ENCODE assay signal across 1 cellular context in the genomic region with DNA sequence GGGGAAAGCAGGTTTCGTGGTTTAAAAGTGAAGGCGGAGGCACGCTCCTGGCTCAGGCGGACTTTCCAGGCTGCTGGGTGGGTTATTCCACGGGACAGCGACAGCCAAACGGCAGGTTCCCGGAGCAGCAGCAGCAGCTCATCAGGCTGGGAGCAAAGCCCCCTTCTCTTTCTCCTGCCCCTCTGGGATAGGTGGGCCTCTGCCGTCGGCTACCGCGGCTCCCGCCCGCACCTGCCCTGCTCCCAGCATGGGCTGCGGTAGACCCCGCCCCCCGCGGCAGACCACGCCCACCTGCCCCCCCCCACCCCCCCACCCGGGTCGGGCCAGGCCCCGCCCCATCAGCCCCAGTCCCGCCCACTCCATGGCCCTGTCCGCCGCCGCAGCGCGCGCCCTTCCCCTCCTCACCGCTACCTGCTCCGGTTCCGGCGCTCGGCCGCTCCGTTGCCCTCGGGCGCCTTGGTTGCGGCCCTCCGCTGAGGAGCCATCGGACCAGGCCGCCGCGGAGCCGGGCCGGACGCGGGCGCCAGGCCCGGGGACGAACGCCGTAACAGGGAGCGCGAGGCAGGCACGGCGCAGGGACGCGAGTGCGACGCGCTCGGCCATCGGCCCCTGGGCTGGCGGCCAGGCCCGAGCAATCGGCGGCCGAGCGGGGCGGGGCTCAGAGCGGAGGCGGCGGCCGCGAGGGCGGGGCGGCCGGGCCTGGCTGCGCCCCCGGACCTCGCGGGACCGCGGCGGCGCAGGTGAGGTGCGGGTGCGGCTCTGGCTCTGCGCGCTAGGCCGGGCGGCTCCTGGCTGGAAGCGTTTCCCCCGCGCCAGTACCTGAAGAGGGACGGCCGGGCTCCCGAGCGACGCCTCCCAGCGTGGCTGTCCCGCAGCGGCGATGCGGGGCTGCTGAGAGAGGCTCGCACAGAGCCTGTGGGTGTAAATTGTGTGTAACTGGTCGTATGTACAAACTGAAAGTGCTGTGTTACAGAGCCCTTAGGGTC.
TF ChIP-seq lines count a peak whose summit lies in the region.

A gene (plus strand): TSS at position 347 of the 986 bp plus-strand sequence. CDS start 1,453 bp downstream, outside the sequence.
A gene with protein sequence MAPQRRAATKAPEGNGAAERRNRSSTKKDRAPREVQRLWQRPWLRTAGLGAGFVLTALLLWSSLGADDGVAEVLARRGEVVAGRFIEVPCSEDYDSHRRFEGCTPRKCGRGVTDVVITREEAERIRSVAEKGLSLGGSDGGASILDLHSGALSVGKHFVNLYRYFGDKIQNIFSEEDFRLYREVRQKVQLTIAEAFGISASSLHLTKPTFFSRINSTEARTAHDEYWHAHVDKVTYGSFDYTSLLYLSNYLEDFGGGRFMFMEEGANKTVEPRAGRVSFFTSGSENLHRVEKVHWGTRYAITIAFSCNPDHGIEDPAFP (minus strand): TSS at position 586 of the 986 bp plus-strand sequence. CDS start 101 bp downstream, at position 485.

TF ChIP-seq in HepG2, 621 proteins besides CTCF, POLR2A, EP300 and RAD21 (continued from another document and continues in another):
- TF ChIP-seq FOXC1 (CRISPR knock-in tag; IDR thresholded peaks at IDR 0.05; ENCODE audit: borderline replicate concordance): no peak; the same call in 1 of the 2 replicates
- 0 out of 2 replicates have a peak, but pooled peaks have one; percentile 59 for TF ChIP-seq ZNF83 (CRISPR knock-in tag; IDR thresholded peaks at IDR 0.05; ENCODE audit: borderline replicate concordance)
- TF ChIP-seq, protein P1, sequence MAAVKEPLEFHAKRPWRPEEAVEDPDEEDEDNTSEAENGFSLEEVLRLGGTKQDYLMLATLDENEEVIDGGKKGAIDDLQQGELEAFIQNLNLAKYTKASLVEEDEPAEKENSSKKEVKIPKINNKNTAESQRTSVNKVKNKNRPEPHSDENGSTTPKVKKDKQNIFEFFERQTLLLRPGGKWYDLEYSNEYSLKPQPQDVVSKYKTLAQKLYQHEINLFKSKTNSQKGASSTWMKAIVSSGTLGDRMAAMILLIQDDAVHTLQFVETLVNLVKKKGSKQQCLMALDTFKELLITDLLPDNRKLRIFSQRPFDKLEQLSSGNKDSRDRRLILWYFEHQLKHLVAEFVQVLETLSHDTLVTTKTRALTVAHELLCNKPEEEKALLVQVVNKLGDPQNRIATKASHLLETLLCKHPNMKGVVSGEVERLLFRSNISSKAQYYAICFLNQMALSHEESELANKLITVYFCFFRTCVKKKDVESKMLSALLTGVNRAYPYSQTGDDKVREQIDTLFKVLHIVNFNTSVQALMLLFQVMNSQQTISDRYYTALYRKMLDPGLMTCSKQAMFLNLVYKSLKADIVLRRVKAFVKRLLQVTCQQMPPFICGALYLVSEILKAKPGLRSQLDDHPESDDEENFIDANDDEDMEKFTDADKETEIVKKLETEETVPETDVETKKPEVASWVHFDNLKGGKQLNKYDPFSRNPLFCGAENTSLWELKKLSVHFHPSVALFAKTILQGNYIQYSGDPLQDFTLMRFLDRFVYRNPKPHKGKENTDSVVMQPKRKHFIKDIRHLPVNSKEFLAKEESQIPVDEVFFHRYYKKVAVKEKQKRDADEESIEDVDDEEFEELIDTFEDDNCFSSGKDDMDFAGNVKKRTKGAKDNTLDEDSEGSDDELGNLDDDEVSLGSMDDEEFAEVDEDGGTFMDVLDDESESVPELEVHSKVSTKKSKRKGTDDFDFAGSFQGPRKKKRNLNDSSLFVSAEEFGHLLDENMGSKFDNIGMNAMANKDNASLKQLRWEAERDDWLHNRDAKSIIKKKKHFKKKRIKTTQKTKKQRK (IDR thresholded peaks at IDR 0.05; ENCODE audit: low read length): no peak
- TF ChIP-seq IKZF4 (CRISPR knock-in tag; IDR thresholded peaks at IDR 0.05; ENCODE audit: borderline replicate concordance, low read depth, not compliant biosample characterization): peak; percentile 92
- TF ChIP-seq, protein P2, sequence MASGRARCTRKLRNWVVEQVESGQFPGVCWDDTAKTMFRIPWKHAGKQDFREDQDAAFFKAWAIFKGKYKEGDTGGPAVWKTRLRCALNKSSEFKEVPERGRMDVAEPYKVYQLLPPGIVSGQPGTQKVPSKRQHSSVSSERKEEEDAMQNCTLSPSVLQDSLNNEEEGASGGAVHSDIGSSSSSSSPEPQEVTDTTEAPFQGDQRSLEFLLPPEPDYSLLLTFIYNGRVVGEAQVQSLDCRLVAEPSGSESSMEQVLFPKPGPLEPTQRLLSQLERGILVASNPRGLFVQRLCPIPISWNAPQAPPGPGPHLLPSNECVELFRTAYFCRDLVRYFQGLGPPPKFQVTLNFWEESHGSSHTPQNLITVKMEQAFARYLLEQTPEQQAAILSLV (CRISPR knock-in tag; IDR thresholded peaks at IDR 0.05; ENCODE audit: borderline replicate concordance): peak; percentile 91; the same call in 1 of the 2 replicates
- TF ChIP-seq MIXL1 (CRISPR knock-in tag; IDR thresholded peaks at IDR 0.05): no peak
- TF ChIP-seq MED13 (CRISPR knock-in tag; IDR thresholded peaks at IDR 0.05): no peak
- no peak for TF ChIP-seq ZNF775 (CRISPR knock-in tag; IDR thresholded peaks at IDR 0.05; ENCODE audit: borderline replicate concordance)
- peak; percentile 65; the same call in 1 of the 2 replicates for TF ChIP-seq ZSCAN20 (CRISPR knock-in tag; IDR thresholded peaks at IDR 0.05; ENCODE audit: borderline replicate concordance)
- peak; percentile 79; the same call in 1 of the 2 replicates for TF ChIP-seq NCOA1 (CRISPR knock-in tag; IDR thresholded peaks at IDR 0.05)
- TF ChIP-seq ZNF30 (CRISPR knock-in tag; IDR thresholded peaks at IDR 0.05): no peak
- no peak for TF ChIP-seq ZKSCAN5 (CRISPR knock-in tag; IDR thresholded peaks at IDR 0.05)
- TF ChIP-seq ZBTB42 (CRISPR knock-in tag; IDR thresholded peaks at IDR 0.05): 0 out of 2 replicates have a peak, but pooled peaks have one; percentile 56
- TF ChIP-seq, protein P3, sequence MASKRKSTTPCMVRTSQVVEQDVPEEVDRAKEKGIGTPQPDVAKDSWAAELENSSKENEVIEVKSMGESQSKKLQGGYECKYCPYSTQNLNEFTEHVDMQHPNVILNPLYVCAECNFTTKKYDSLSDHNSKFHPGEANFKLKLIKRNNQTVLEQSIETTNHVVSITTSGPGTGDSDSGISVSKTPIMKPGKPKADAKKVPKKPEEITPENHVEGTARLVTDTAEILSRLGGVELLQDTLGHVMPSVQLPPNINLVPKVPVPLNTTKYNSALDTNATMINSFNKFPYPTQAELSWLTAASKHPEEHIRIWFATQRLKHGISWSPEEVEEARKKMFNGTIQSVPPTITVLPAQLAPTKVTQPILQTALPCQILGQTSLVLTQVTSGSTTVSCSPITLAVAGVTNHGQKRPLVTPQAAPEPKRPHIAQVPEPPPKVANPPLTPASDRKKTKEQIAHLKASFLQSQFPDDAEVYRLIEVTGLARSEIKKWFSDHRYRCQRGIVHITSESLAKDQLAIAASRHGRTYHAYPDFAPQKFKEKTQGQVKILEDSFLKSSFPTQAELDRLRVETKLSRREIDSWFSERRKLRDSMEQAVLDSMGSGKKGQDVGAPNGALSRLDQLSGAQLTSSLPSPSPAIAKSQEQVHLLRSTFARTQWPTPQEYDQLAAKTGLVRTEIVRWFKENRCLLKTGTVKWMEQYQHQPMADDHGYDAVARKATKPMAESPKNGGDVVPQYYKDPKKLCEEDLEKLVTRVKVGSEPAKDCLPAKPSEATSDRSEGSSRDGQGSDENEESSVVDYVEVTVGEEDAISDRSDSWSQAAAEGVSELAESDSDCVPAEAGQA (IDR thresholded peaks at IDR 0.05; ENCODE audit: low read depth): peak; percentile 60; the same call in 1 of the 2 replicates
- TF ChIP-seq, protein P3 (CRISPR knock-in tag; IDR thresholded peaks at IDR 0.05; ENCODE audit: borderline replicate concordance): 0 out of 2 replicates have a peak, but pooled peaks have one; percentile 76
- TF ChIP-seq FOXP1 (IDR thresholded peaks at IDR 0.05): no peak
- no peak for TF ChIP-seq FOXP1 (CRISPR knock-in tag; IDR thresholded peaks at IDR 0.05)
- TF ChIP-seq KAT2B (IDR thresholded peaks at IDR 0.05; ENCODE audit: borderline replicate concordance, low read depth, low read length): no peak
- TF ChIP-seq ZFP62 (CRISPR knock-in tag; IDR thresholded peaks at IDR 0.05): no peak
- TF ChIP-seq ZNF484 (CRISPR knock-in tag; IDR thresholded peaks at IDR 0.05; ENCODE audit: borderline replicate concordance, low read depth): no peak
- TF ChIP-seq ZNF552 (CRISPR knock-in tag; IDR thresholded peaks at IDR 0.05; ENCODE audit: borderline replicate concordance): no peak; the same call in 1 of the 2 replicates
- TF ChIP-seq KDM5A (IDR thresholded peaks at IDR 0.05; ENCODE audit: borderline replicate concordance, low read length): peak; percentile 93
- TF ChIP-seq NFIC (IDR thresholded peaks at IDR 0.05; ENCODE audit: low read length): no peak
- TF ChIP-seq HCFC1 (IDR thresholded peaks at IDR 0.05; ENCODE audit: low read depth, low read length): peak; percentile 79
- TF ChIP-seq SMARCC2 (IDR thresholded peaks at IDR 0.05): no peak
- TF ChIP-seq, protein P4, sequence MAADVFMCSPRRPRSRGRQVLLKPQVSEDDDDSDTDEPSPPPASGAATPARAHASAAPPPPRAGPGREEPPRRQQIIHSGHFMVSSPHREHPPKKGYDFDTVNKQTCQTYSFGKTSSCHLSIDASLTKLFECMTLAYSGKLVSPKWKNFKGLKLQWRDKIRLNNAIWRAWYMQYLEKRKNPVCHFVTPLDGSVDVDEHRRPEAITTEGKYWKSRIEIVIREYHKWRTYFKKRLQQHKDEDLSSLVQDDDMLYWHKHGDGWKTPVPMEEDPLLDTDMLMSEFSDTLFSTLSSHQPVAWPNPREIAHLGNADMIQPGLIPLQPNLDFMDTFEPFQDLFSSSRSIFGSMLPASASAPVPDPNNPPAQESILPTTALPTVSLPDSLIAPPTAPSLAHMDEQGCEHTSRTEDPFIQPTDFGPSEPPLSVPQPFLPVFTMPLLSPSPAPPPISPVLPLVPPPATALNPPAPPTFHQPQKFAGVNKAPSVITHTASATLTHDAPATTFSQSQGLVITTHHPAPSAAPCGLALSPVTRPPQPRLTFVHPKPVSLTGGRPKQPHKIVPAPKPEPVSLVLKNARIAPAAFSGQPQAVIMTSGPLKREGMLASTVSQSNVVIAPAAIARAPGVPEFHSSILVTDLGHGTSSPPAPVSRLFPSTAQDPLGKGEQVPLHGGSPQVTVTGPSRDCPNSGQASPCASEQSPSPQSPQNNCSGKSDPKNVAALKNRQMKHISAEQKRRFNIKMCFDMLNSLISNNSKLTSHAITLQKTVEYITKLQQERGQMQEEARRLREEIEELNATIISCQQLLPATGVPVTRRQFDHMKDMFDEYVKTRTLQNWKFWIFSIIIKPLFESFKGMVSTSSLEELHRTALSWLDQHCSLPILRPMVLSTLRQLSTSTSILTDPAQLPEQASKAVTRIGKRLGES (CRISPR knock-in tag; IDR thresholded peaks at IDR 0.05; ENCODE audit: borderline replicate concordance): no peak; the same call in 1 of the 2 replicates
- peak; percentile 92 for TF ChIP-seq ZNF225 (CRISPR knock-in tag; IDR thresholded peaks at IDR 0.05)
- no peak for TF ChIP-seq ZNF350 (CRISPR knock-in tag; IDR thresholded peaks at IDR 0.05; ENCODE audit: borderline replicate concordance, low read depth)
- no peak for TF ChIP-seq ZNF143 (CRISPR knock-in tag; IDR thresholded peaks at IDR 0.05)
- TF ChIP-seq, protein P5, sequence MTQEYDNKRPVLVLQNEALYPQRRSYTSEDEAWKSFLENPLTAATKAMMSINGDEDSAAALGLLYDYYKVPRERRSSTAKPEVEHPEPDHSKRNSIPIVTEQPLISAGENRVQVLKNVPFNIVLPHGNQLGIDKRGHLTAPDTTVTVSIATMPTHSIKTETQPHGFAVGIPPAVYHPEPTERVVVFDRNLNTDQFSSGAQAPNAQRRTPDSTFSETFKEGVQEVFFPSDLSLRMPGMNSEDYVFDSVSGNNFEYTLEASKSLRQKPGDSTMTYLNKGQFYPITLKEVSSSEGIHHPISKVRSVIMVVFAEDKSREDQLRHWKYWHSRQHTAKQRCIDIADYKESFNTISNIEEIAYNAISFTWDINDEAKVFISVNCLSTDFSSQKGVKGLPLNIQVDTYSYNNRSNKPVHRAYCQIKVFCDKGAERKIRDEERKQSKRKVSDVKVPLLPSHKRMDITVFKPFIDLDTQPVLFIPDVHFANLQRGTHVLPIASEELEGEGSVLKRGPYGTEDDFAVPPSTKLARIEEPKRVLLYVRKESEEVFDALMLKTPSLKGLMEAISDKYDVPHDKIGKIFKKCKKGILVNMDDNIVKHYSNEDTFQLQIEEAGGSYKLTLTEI (CRISPR knock-in tag; conservative IDR thresholded peaks at IDR 0.05): no peak
- no peak for TF ChIP-seq ZNF382 (CRISPR knock-in tag; IDR thresholded peaks at IDR 0.05; ENCODE audit: borderline replicate concordance)
- no peak for TF ChIP-seq IKZF1 (IDR thresholded peaks at IDR 0.05)
- TF ChIP-seq, protein P6, sequence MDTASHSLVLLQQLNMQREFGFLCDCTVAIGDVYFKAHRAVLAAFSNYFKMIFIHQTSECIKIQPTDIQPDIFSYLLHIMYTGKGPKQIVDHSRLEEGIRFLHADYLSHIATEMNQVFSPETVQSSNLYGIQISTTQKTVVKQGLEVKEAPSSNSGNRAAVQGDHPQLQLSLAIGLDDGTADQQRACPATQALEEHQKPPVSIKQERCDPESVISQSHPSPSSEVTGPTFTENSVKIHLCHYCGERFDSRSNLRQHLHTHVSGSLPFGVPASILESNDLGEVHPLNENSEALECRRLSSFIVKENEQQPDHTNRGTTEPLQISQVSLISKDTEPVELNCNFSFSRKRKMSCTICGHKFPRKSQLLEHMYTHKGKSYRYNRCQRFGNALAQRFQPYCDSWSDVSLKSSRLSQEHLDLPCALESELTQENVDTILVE (CRISPR knock-in tag; IDR thresholded peaks at IDR 0.05): peak; percentile 89
- TF ChIP-seq MLLT10 (CRISPR knock-in tag; IDR thresholded peaks at IDR 0.05): no peak
- TF ChIP-seq ZNF777 (CRISPR knock-in tag; IDR thresholded peaks at IDR 0.05): peak; percentile 56; the same call in 1 of the 2 replicates
